In the genomic region with DNA sequence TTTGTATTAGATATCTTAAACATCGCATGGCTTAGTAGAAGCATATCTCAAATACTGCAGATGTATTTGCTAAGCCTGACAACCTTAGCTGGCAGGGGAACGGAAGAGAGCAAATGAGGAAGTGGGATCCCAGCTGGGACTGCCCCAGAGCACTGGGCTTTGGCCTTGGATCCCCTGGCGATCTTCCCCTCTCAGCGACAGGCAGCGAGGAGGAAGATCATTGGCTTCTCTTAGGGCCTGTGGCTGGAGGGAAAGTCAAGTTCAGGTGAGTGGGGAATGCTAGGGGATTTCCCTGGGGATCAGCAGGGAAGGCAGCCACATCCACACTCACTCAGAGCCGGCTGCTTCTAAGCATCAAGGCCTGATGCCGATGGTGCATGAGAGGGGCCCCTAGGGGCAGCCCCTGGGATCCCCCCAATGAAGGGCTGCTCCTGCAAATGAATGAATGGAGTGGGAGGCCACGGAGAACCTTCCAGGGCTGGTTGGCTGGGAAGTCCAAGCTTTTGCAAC, we compare ENCODE assay signal across 1 cellular context.
TF ChIP-seq lines count a peak whose summit lies in the region.

No MANE protein-coding gene starts in this region.

TF ChIP-seq in K562, 482 proteins besides CTCF, POLR2A, EP300 and RAD21 (continued from another document):
- TF ChIP-seq, protein P1, sequence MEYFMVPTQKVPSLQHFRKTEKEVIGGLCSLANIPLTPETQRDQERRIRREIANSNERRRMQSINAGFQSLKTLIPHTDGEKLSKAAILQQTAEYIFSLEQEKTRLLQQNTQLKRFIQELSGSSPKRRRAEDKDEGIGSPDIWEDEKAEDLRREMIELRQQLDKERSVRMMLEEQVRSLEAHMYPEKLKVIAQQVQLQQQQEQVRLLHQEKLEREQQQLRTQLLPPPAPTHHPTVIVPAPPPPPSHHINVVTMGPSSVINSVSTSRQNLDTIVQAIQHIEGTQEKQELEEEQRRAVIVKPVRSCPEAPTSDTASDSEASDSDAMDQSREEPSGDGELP (CRISPR knock-in tag; IDR thresholded peaks at IDR 0.05; ENCODE audit: borderline replicate concordance) = peak; percentile 88
- no peak for TF ChIP-seq ZNF347 (CRISPR knock-in tag; IDR thresholded peaks at IDR 0.05; ENCODE audit: low read depth)
- TF ChIP-seq SMARCA4 (IDR thresholded peaks at IDR 0.05) = peak; percentile 41; the same call in 1 of the 2 replicates
- no peak for TF ChIP-seq GATA2 (CRISPR knock-in tag; IDR thresholded peaks at IDR 0.05)
- TF ChIP-seq, protein P2, sequence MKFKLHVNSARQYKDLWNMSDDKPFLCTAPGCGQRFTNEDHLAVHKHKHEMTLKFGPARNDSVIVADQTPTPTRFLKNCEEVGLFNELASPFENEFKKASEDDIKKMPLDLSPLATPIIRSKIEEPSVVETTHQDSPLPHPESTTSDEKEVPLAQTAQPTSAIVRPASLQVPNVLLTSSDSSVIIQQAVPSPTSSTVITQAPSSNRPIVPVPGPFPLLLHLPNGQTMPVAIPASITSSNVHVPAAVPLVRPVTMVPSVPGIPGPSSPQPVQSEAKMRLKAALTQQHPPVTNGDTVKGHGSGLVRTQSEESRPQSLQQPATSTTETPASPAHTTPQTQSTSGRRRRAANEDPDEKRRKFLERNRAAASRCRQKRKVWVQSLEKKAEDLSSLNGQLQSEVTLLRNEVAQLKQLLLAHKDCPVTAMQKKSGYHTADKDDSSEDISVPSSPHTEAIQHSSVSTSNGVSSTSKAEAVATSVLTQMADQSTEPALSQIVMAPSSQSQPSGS (CRISPR knock-in tag; IDR thresholded peaks at IDR 0.05) = no peak
- TF ChIP-seq, protein P3, sequence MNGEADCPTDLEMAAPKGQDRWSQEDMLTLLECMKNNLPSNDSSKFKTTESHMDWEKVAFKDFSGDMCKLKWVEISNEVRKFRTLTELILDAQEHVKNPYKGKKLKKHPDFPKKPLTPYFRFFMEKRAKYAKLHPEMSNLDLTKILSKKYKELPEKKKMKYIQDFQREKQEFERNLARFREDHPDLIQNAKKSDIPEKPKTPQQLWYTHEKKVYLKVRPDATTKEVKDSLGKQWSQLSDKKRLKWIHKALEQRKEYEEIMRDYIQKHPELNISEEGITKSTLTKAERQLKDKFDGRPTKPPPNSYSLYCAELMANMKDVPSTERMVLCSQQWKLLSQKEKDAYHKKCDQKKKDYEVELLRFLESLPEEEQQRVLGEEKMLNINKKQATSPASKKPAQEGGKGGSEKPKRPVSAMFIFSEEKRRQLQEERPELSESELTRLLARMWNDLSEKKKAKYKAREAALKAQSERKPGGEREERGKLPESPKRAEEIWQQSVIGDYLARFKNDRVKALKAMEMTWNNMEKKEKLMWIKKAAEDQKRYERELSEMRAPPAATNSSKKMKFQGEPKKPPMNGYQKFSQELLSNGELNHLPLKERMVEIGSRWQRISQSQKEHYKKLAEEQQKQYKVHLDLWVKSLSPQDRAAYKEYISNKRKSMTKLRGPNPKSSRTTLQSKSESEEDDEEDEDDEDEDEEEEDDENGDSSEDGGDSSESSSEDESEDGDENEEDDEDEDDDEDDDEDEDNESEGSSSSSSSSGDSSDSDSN (IDR thresholded peaks at IDR 0.05; ENCODE audit: borderline replicate concordance in 1 of 2, low read depth in 2 of 2, low read length in 2 of 2) = peak in 1 of 2 experiments; percentile 43; a peak in 1 of 4 replicates
- no peak for TF ChIP-seq CBFA2T3 (IDR thresholded peaks at IDR 0.05)
- TF ChIP-seq, protein P4, sequence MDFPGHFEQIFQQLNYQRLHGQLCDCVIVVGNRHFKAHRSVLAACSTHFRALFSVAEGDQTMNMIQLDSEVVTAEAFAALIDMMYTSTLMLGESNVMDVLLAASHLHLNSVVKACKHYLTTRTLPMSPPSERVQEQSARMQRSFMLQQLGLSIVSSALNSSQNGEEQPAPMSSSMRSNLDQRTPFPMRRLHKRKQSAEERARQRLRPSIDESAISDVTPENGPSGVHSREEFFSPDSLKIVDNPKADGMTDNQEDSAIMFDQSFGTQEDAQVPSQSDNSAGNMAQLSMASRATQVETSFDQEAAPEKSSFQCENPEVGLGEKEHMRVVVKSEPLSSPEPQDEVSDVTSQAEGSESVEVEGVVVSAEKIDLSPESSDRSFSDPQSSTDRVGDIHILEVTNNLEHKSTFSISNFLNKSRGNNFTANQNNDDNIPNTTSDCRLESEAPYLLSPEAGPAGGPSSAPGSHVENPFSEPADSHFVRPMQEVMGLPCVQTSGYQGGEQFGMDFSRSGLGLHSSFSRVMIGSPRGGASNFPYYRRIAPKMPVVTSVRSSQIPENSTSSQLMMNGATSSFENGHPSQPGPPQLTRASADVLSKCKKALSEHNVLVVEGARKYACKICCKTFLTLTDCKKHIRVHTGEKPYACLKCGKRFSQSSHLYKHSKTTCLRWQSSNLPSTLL (IDR thresholded peaks at IDR 0.05) = 0 out of 2 replicates have a peak, but pooled peaks have one; percentile 18
- TF ChIP-seq, protein P5, sequence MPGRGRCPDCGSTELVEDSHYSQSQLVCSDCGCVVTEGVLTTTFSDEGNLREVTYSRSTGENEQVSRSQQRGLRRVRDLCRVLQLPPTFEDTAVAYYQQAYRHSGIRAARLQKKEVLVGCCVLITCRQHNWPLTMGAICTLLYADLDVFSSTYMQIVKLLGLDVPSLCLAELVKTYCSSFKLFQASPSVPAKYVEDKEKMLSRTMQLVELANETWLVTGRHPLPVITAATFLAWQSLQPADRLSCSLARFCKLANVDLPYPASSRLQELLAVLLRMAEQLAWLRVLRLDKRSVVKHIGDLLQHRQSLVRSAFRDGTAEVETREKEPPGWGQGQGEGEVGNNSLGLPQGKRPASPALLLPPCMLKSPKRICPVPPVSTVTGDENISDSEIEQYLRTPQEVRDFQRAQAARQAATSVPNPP (IDR thresholded peaks at IDR 0.05; ENCODE audit: borderline replicate concordance, insufficient read depth, insufficient read length) = no peak
- TF ChIP-seq ELF1 (tag; IDR thresholded peaks at IDR 0.05) = 0 out of 2 replicates have a peak, but pooled peaks have one; percentile 26
- no peak for TF ChIP-seq HSF4 (CRISPR knock-in tag; IDR thresholded peaks at IDR 0.05; ENCODE audit: borderline replicate concordance)
- TF ChIP-seq JUND (IDR thresholded peaks at IDR 0.05; ENCODE audit: borderline replicate concordance, low read depth, low read length) = no peak
- TF ChIP-seq JUND (tag; IDR thresholded peaks at IDR 0.05; ENCODE audit: borderline replicate concordance, low read depth, low read length) = no peak
- no peak for TF ChIP-seq ZNF133 (CRISPR knock-in tag; IDR thresholded peaks at IDR 0.05)
- peak; percentile 60; the same call in 1 of the 2 replicates for TF ChIP-seq TEAD4 (IDR thresholded peaks at IDR 0.05; ENCODE audit: low read length)
- no peak for TF ChIP-seq TEAD4 (CRISPR knock-in tag; IDR thresholded peaks at IDR 0.05; ENCODE audit: borderline replicate concordance)
- no peak for TF ChIP-seq PHTF2 (CRISPR knock-in tag; IDR thresholded peaks at IDR 0.05)
- TF ChIP-seq ZNF175 (CRISPR knock-in tag; IDR thresholded peaks at IDR 0.05; ENCODE audit: low read depth) = no peak
- TF ChIP-seq, protein P6, sequence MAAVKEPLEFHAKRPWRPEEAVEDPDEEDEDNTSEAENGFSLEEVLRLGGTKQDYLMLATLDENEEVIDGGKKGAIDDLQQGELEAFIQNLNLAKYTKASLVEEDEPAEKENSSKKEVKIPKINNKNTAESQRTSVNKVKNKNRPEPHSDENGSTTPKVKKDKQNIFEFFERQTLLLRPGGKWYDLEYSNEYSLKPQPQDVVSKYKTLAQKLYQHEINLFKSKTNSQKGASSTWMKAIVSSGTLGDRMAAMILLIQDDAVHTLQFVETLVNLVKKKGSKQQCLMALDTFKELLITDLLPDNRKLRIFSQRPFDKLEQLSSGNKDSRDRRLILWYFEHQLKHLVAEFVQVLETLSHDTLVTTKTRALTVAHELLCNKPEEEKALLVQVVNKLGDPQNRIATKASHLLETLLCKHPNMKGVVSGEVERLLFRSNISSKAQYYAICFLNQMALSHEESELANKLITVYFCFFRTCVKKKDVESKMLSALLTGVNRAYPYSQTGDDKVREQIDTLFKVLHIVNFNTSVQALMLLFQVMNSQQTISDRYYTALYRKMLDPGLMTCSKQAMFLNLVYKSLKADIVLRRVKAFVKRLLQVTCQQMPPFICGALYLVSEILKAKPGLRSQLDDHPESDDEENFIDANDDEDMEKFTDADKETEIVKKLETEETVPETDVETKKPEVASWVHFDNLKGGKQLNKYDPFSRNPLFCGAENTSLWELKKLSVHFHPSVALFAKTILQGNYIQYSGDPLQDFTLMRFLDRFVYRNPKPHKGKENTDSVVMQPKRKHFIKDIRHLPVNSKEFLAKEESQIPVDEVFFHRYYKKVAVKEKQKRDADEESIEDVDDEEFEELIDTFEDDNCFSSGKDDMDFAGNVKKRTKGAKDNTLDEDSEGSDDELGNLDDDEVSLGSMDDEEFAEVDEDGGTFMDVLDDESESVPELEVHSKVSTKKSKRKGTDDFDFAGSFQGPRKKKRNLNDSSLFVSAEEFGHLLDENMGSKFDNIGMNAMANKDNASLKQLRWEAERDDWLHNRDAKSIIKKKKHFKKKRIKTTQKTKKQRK (IDR thresholded peaks at IDR 0.05; ENCODE audit: borderline replicate concordance, low read depth, low read length) = no peak
- peak; percentile 54 for TF ChIP-seq ARID1B (IDR thresholded peaks at IDR 0.05)
- TF ChIP-seq ZNF780A (CRISPR knock-in tag; IDR thresholded peaks at IDR 0.05) = no peak
- TF ChIP-seq ZNF121 (CRISPR knock-in tag; conservative IDR thresholded peaks at IDR 0.05) = no peak
- TF ChIP-seq TAL1 (IDR thresholded peaks at IDR 0.05) = peak; percentile 24; the same call in 1 of the 2 replicates
- no peak for TF ChIP-seq LCOR (CRISPR knock-in tag; IDR thresholded peaks at IDR 0.05)
- TF ChIP-seq ZC3H8 (IDR thresholded peaks at IDR 0.05) = no peak
- TF ChIP-seq, protein P7, sequence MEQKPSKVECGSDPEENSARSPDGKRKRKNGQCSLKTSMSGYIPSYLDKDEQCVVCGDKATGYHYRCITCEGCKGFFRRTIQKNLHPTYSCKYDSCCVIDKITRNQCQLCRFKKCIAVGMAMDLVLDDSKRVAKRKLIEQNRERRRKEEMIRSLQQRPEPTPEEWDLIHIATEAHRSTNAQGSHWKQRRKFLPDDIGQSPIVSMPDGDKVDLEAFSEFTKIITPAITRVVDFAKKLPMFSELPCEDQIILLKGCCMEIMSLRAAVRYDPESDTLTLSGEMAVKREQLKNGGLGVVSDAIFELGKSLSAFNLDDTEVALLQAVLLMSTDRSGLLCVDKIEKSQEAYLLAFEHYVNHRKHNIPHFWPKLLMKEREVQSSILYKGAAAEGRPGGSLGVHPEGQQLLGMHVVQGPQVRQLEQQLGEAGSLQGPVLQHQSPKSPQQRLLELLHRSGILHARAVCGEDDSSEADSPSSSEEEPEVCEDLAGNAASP (IDR thresholded peaks at IDR 0.05) = no peak
- no peak for TF ChIP-seq PTBP1 (IDR thresholded peaks at IDR 0.05; ENCODE audit: low read depth, low read length)
- no peak for TF ChIP-seq CREM (IDR thresholded peaks at IDR 0.05; ENCODE audit: low read depth)
- TF ChIP-seq TCF3 (CRISPR knock-in tag; IDR thresholded peaks at IDR 0.05) = peak; percentile 61
- peak; percentile 60; the same call in 1 of the 2 replicates for TF ChIP-seq SMARCE1 (IDR thresholded peaks at IDR 0.05)
- no peak for TF ChIP-seq ZKSCAN3 (CRISPR knock-in tag; IDR thresholded peaks at IDR 0.05)
- TF ChIP-seq, protein P8, sequence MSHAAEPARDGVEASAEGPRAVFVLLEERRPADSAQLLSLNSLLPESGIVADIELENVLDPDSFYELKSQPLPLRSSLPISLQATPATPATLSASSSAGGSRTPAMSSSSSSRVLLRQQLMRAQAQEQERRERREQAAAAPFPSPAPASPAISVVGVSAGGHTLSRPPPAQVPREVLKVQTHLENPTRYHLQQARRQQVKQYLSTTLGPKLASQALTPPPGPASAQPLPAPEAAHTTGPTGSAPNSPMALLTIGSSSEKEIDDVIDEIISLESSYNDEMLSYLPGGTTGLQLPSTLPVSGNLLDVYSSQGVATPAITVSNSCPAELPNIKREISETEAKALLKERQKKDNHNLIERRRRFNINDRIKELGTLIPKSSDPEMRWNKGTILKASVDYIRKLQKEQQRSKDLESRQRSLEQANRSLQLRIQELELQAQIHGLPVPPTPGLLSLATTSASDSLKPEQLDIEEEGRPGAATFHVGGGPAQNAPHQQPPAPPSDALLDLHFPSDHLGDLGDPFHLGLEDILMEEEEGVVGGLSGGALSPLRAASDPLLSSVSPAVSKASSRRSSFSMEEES (CRISPR knock-in tag; IDR thresholded peaks at IDR 0.05) = no peak
- no peak for TF ChIP-seq JUNB (CRISPR knock-in tag; conservative IDR thresholded peaks at IDR 0.05)
- TF ChIP-seq, protein P9, sequence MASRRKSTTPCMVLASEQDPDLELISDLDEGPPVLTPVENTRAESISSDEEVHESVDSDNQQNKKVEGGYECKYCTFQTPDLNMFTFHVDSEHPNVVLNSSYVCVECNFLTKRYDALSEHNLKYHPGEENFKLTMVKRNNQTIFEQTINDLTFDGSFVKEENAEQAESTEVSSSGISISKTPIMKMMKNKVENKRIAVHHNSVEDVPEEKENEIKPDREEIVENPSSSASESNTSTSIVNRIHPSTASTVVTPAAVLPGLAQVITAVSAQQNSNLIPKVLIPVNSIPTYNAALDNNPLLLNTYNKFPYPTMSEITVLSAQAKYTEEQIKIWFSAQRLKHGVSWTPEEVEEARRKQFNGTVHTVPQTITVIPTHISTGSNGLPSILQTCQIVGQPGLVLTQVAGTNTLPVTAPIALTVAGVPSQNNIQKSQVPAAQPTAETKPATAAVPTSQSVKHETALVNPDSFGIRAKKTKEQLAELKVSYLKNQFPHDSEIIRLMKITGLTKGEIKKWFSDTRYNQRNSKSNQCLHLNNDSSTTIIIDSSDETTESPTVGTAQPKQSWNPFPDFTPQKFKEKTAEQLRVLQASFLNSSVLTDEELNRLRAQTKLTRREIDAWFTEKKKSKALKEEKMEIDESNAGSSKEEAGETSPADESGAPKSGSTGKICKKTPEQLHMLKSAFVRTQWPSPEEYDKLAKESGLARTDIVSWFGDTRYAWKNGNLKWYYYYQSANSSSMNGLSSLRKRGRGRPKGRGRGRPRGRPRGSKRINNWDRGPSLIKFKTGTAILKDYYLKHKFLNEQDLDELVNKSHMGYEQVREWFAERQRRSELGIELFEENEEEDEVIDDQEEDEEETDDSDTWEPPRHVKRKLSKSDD (conservative IDR thresholded peaks at IDR 0.05; ENCODE audit: low read length) = no peak
- peak; percentile 39 for TF ChIP-seq ZFX (CRISPR knock-in tag; IDR thresholded peaks at IDR 0.05)
- 0 out of 2 replicates have a peak, but pooled peaks have one; percentile 18 for TF ChIP-seq L3MBTL2 (IDR thresholded peaks at IDR 0.05)
- TF ChIP-seq TBL1XR1 (IDR thresholded peaks at IDR 0.05; ENCODE audit: low read length in 2 of 2) = no peak
- TF ChIP-seq FOXP1 (CRISPR knock-in tag; IDR thresholded peaks at IDR 0.05) = no peak
- peak; percentile 25; the same call in 1 of the 2 replicates for TF ChIP-seq CTBP1 (IDR thresholded peaks at IDR 0.05; ENCODE audit: borderline replicate concordance)
- no peak for TF ChIP-seq BMI1 (IDR thresholded peaks at IDR 0.05; ENCODE audit: low read length)
TF ChIP-seq in K562: peak in this region for 14.
